Comparison of ENCODE assay signal across 28 cellular contexts in genomic region chr1:80453775-80454174, GRCh38.
"Had no signal": no experiment of that assay in that cellular context is flagged by ENCODE, and none has a peak within 500 bp of the region (broad histone marks: within the 10 kb centered on the region; RNA-seq: fewer than 3 reads in every experiment).

No MANE protein-coding gene starts in this region.

- DNase-seq: stimulated activated CD4-positive, alpha-beta T cell treated with anti-CD3 and anti-CD28 coated beads, Interleukin-2, amount 100 ng/mL, for 48 hours; stimulated activated CD4-positive, alpha-beta T cell treated with anti-CD3 and anti-CD28 coated beads, Interleukin-4, amount 100 ng/mL, for 1 hour; stimulated activated CD4-positive, alpha-beta T cell treated with anti-CD3 and anti-CD28 coated beads, Interleukin-4, amount 100 ng/mL, for 24 hours; stimulated activated CD4-positive, alpha-beta T cell treated with anti-CD3 and anti-CD28 coated beads, Interleukin-4, amount 100 ng/mL, for 4 hours; stimulated activated CD8-positive, alpha-beta memory T cell treated with anti-CD3 and anti-CD28 coated beads, Interleukin-4, amount 100 ng/mL, for 48 hours; stimulated activated naive B cell treated with anti-CD40 and anti-IgM and Interleukin-4, amounts not matched to agents 10 μg/mL and 1 μg/mL and 100 μg/mL, for 72 hours; stimulated activated naive CD4-positive, alpha-beta T cell; stimulated activated naive CD4-positive, alpha-beta T cell treated with Interleukin-2 at 50 U/mL for 16 hours; stimulated activated naive CD8-positive, alpha-beta T cell treated with anti-CD3 and anti-CD28 coated beads, Interleukin-15, amount 100 ng/mL, for 72 hours; stimulated activated naive CD8-positive, alpha-beta T cell treated with anti-CD3 and anti-CD28 coated beads, Interleukin-15, Interleukin-2, amounts not matched to agents 100 U/mL and 50 U/mL, for 24 hours; stomach; substantia nigra; testis; thyroid gland; tibial artery; transverse colon; trophoblast cell; upper lobe of left lung; upper lobe of right lung; uterus had no signal

- H3K27me3 ChIP-seq: stomach, suprapubic skin, testis, thyroid gland, tibial artery, tibial nerve, transverse colon, upper lobe of left lung, upper lobe of right lung, uterus, vagina had no signal

- ATAC-seq: stimulated activated effector memory CD8-positive, alpha-beta T cell treated with anti-CD3 and anti-CD28 coated beads, Interleukin-12 subunit alpha, Interleukin-12 subunit beta, amount 100 ng/mL, for 72 hours; stimulated activated memory B cell treated with anti-CD40 and anti-IgM and Interleukin-4, amounts not matched to agents 10 μg/mL and 1 μg/mL and 100 μg/mL, for 72 hours; stimulated activated naive B cell treated with anti-CD40 and anti-IgM and Interleukin-4, amounts not matched to agents 10 μg/mL and 1 μg/mL and 100 μg/mL, for 72 hours; stimulated activated naive CD8-positive, alpha-beta T cell treated with anti-CD3 and anti-CD28 coated beads, Interleukin-15, amount 100 ng/mL, for 72 hours; stimulated activated naive CD8-positive, alpha-beta T cell treated with anti-CD3 and anti-CD28 coated beads, Interleukin-15, Interleukin-2, amounts not matched to agents 100 U/mL and 50 U/mL, for 24 hours; upper lobe of right lung had no signal

- H3K27ac Mint-ChIP-seq: stimulated activated effector memory CD8-positive, alpha-beta T cell treated with anti-CD3 and anti-CD28 coated beads, Interleukin-12 subunit alpha, Interleukin-12 subunit beta, amount 100 ng/mL, for 72 hours; stimulated activated memory B cell treated with anti-CD40 and anti-IgM and Interleukin-4, amounts not matched to agents 10 μg/mL and 1 μg/mL and 100 μg/mL, for 72 hours; stimulated activated naive B cell treated with anti-CD40 and anti-IgM and Interleukin-4, amounts not matched to agents 10 μg/mL and 1 μg/mL and 100 μg/mL, for 72 hours; stimulated activated naive CD8-positive, alpha-beta T cell treated with anti-CD3 and anti-CD28 coated beads, Interleukin-15, amount 100 ng/mL, for 72 hours; stimulated activated naive CD8-positive, alpha-beta T cell treated with anti-CD3 and anti-CD28 coated beads, Interleukin-15, Interleukin-2, amounts not matched to agents 100 ng/mL and 50 ng/mL, for 24 hours; type B pancreatic cell had no signal

- H3K36me3 Mint-ChIP-seq: stimulated activated effector memory CD8-positive, alpha-beta T cell treated with anti-CD3 and anti-CD28 coated beads, Interleukin-12 subunit alpha, Interleukin-12 subunit beta, amount 100 ng/mL, for 72 hours; stimulated activated memory B cell treated with anti-CD40 and anti-IgM and Interleukin-4, amounts not matched to agents 10 μg/mL and 1 μg/mL and 100 μg/mL, for 72 hours; stimulated activated naive B cell treated with anti-CD40 and anti-IgM and Interleukin-4, amounts not matched to agents 10 μg/mL and 1 μg/mL and 100 μg/mL, for 72 hours; type B pancreatic cell had no signal

- H3K27me3 Mint-ChIP-seq: stimulated activated memory B cell treated with anti-CD40 and anti-IgM and Interleukin-4, amounts not matched to agents 10 μg/mL and 1 μg/mL and 100 μg/mL, for 72 hours; stimulated activated naive B cell treated with anti-CD40 and anti-IgM and Interleukin-4, amounts not matched to agents 10 μg/mL and 1 μg/mL and 100 μg/mL, for 72 hours; stimulated activated naive CD8-positive, alpha-beta T cell treated with anti-CD3 and anti-CD28 coated beads, Interleukin-15, amount 100 ng/mL, for 72 hours; stimulated activated naive CD8-positive, alpha-beta T cell treated with anti-CD3 and anti-CD28 coated beads, Interleukin-15, Interleukin-2, amounts not matched to agents 100 ng/mL and 50 ng/mL, for 24 hours; type B pancreatic cell had no signal

- H3K27ac ChIP-seq: stomach, suprapubic skin, testis, thoracic aorta, thyroid gland, tibial artery, tibial nerve, transverse colon, upper lobe of left lung, upper lobe of right lung, uterus, vagina had no signal

- H3K4me1 Mint-ChIP-seq: stimulated activated effector memory CD8-positive, alpha-beta T cell treated with anti-CD3 and anti-CD28 coated beads, Interleukin-12 subunit alpha, Interleukin-12 subunit beta, amount 100 ng/mL, for 72 hours; stimulated activated memory B cell treated with anti-CD40 and anti-IgM and Interleukin-4, amounts not matched to agents 10 μg/mL and 1 μg/mL and 100 μg/mL, for 72 hours; stimulated activated naive B cell treated with anti-CD40 and anti-IgM and Interleukin-4, amounts not matched to agents 10 μg/mL and 1 μg/mL and 100 μg/mL, for 72 hours; stimulated activated naive CD8-positive, alpha-beta T cell treated with anti-CD3 and anti-CD28 coated beads, Interleukin-15, amount 100 ng/mL, for 72 hours had no signal

- H3K9me3 ChIP-seq: stomach, suprapubic skin, testis, thoracic aorta, thyroid gland, tibial artery, tibial nerve, transverse colon, upper lobe of left lung, upper lobe of right lung, uterus, vagina had no signal

- H3K4me3 Mint-ChIP-seq: stimulated activated effector memory CD8-positive, alpha-beta T cell treated with anti-CD3 and anti-CD28 coated beads, Interleukin-12 subunit alpha, Interleukin-12 subunit beta, amount 100 ng/mL, for 72 hours; stimulated activated memory B cell treated with anti-CD40 and anti-IgM and Interleukin-4, amounts not matched to agents 10 μg/mL and 1 μg/mL and 100 μg/mL, for 72 hours; stimulated activated naive B cell treated with anti-CD40 and anti-IgM and Interleukin-4, amounts not matched to agents 10 μg/mL and 1 μg/mL and 100 μg/mL, for 72 hours; stimulated activated naive CD8-positive, alpha-beta T cell treated with anti-CD3 and anti-CD28 coated beads, Interleukin-15, amount 100 ng/mL, for 72 hours; stimulated activated naive CD8-positive, alpha-beta T cell treated with anti-CD3 and anti-CD28 coated beads, Interleukin-15, Interleukin-2, amounts not matched to agents 100 ng/mL and 50 ng/mL, for 24 hours; type B pancreatic cell had no signal

- H3K4me3 ChIP-seq: stomach, suprapubic skin, testis, thoracic aorta, thyroid gland, tibial artery, tibial nerve, transverse colon, upper lobe of left lung, upper lobe of right lung, uterus, vagina had no signal

- H3K36me3 ChIP-seq: stomach, suprapubic skin, thoracic aorta, thyroid gland, tibial artery, tibial nerve, transverse colon, upper lobe of left lung, upper lobe of right lung, uterus, vagina had no signal

- H3K4me1 ChIP-seq: stomach, suprapubic skin, testis, thyroid gland, tibial artery, tibial nerve, transverse colon, upper lobe of left lung, upper lobe of right lung, uterus, vagina had no signal
